16 cellular contexts compared by ENCODE assay signal in genomic region chr13:85567909-85568308, GRCh38.
A peak's percentile ranks its signal among the peaks of the same experiment; 100 is the strongest.
DNase-seq lines count a peak whose midpoint lies in the region; ATAC-seq and TF ChIP-seq lines count a peak whose summit lies in the region.
"Had no signal": no experiment of that assay in that cellular context is flagged by ENCODE, and none has a peak within 500 bp of the region (broad histone marks: within the 10 kb centered on the region; RNA-seq: fewer than 3 reads in every experiment).

No MANE protein-coding gene starts in this region.

- no peaks in the 10 kb centered on the region for H4K20me1 ChIP-seq in Karpas-422 (ENCODE audit: insufficient read depth, low read depth, low read length)

- H3K27ac Mint-ChIP-seq in WTC11, result no peak overlapping the region
- H3K27ac Mint-ChIP-seq: CD8-positive, alpha-beta T cell had no signal

- H3K36me3 ChIP-seq in Karpas-422 (ENCODE audit: insufficient read depth, low read length) (no peaks in the 10 kb centered on the region), mesendoderm (ENCODE audit: control insufficient read depth, insufficient read depth, low read length) (no peaks in the 10 kb centered on the region), A673 (ENCODE audit: insufficient read depth, low read length, poor library complexity, severe bottlenecking) (no peaks in the 10 kb centered on the region)
- H3K36me3 ChIP-seq: BE2C had no signal

- CTCF ChIA-PET in WTC11 (lab: Charles Lee) (no interaction called here), A673 (lab: Charles Lee) (no interaction called here)

- H3K9me3 ChIP-seq in Karpas-422 (ENCODE audit: low read length) (no peaks in the 10 kb centered on the region), A673 (ENCODE audit: low read depth, low read length, poor library complexity, severe bottlenecking) (no peaks in the 10 kb centered on the region)
- H3K9me3 ChIP-seq: BE2C had no signal

- H3K79me1 ChIP-seq in mesendoderm (ENCODE audit: low read length), result no peaks in the 10 kb centered on the region

- H2BK120ac ChIP-seq in mesendoderm (ENCODE audit: low read depth, low read length), result no peak overlapping the region

- TF ChIP-seq CTCF in WTC11 (IDR thresholded peaks at IDR 0.05) (no peak), A673 (conservative IDR thresholded peaks at IDR 0.05; ENCODE audit: low read depth, low read length) (no peak)

- H3K79me2 ChIP-seq in Karpas-422 (ENCODE audit: low read length) (no peaks in the 10 kb centered on the region), mesendoderm (ENCODE audit: control insufficient read depth, insufficient read depth, low read length) (no peaks in the 10 kb centered on the region)

- no peaks in the 10 kb centered on the region for H3K36me3 Mint-ChIP-seq in WTC11
- H3K36me3 Mint-ChIP-seq: CD8-positive, alpha-beta T cell had no signal

- H3K27me3 Mint-ChIP-seq in WTC11 (ENCODE audit: low read depth), result no peaks in the 10 kb centered on the region; the same call in 1 of the 2 replicates

- H2AFZ ChIP-seq in Karpas-422 (ENCODE audit: low read length), result peak overlapping the region; percentile 86

- intact Hi-C loops in A673 (cut with micrococcal nuclease; ENCODE audit: unreplicated experiment), result no loop called here

- H3K18ac ChIP-seq in mesendoderm (ENCODE audit: low read length), result no peak overlapping the region

- H3K4me1 ChIP-seq in Karpas-422 (ENCODE audit: low read length), result peaks cover 6% of the 10 kb centered on the region; the same call in 1 of the 2 replicates
- H3K4me1 ChIP-seq in mesendoderm (ENCODE audit: control insufficient read depth, low read depth, low read length), result no peaks in the 10 kb centered on the region
- no peaks in the 10 kb centered on the region for H3K4me1 ChIP-seq in A673 (ENCODE audit: insufficient read depth, low read length, poor library complexity, severe bottlenecking)
- H3K4me1 ChIP-seq: BE2C had no signal

- no peaks in the 10 kb centered on the region for H3K27me3 ChIP-seq in Karpas-422 (ENCODE audit: low read length)
- no peaks in the 10 kb centered on the region for H3K27me3 ChIP-seq in mesendoderm (ENCODE audit: insufficient read depth, low read length, poor library complexity)
- no peaks in the 10 kb centered on the region for H3K27me3 ChIP-seq in A673 (replicated peaks; ENCODE audit: insufficient read depth, low read depth, low read length, poor library complexity)
- H3K27me3 ChIP-seq: BE2C had no signal

- H3K27ac ChIP-seq in Karpas-422 (ENCODE audit: low read length), result no peak overlapping the region
- no peak overlapping the region for H3K27ac ChIP-seq in mesendoderm (ENCODE audit: low read depth, low read length)
- H3K27ac ChIP-seq in A673 (ENCODE audit: low read depth, low read length, poor library complexity, severe bottlenecking), result no peak overlapping the region
- H3K27ac ChIP-seq: C4-2B, HL-60 had no signal

- peaks cover 23% of the 10 kb centered on the region for H3K4me1 Mint-ChIP-seq in WTC11

- peak; percentile 96 for ATAC-seq in WTC11
- no peak for ATAC-seq in GM18502 (IDR thresholded peaks at IDR 0.05; ENCODE audit: poor library complexity, unreplicated experiment)
- ATAC-seq: CD8-positive, alpha-beta T cell; HCT116 had no signal

- no peak overlapping the region for H3K4me3 Mint-ChIP-seq in WTC11
- H3K4me3 Mint-ChIP-seq: CD8-positive, alpha-beta T cell had no signal

- H3K4me3 ChIP-seq in Karpas-422 (ENCODE audit: low read length) (no peak overlapping the region), mesendoderm (ENCODE audit: low read length) (no peak overlapping the region), A673 (ENCODE audit: low read depth, low read length, poor library complexity, severe bottlenecking) (no peak overlapping the region)

- H4K8ac ChIP-seq in mesendoderm (ENCODE audit: low read depth, low read length), result no peak overlapping the region

- DNase-seq in Karpas-422 (no peak), NCI-H146 treated with DMSO at 0.1 percent for 48 hours (lab: John Stamatoyannopoulos, UW; ENCODE audit: unreplicated experiment) (peak; percentile 43), WTC11 (ENCODE audit: low spot score) (no peak), mesendoderm (peak; percentile 26), NCI-H1417 treated with DMSO at 0.1 percent for 48 hours (lab: John Stamatoyannopoulos, UW) (no peak), A673 (ENCODE audit: low spot score) (no peak)
- DNase-seq: BE2C; CD8-positive, alpha-beta T cell; COR-L47; DMS153; DMS79 treated with DMSO at 0.1 percent for 48 hours; EL had no signal

- H4K5ac ChIP-seq in mesendoderm (ENCODE audit: low read length), result no peak overlapping the region

- no peak overlapping the region for H3K4ac ChIP-seq in mesendoderm (ENCODE audit: low read depth, low read length)

- POLR2A ChIA-PET in WTC11 (lab: Charles Lee) (no interaction called here), A673 (lab: Charles Lee; ENCODE audit: low non-redundant PET) (no interaction called here)

- no peak overlapping the region for H2AK5ac ChIP-seq in mesendoderm (ENCODE audit: low read length)

- no peak overlapping the region for H3K4me2 ChIP-seq in Karpas-422 (ENCODE audit: low read depth, low read length, poor library complexity, severe bottlenecking)
- no peak overlapping the region for H3K4me2 ChIP-seq in mesendoderm (ENCODE audit: low read length)

- no peaks in the 10 kb centered on the region for H3K9me2 ChIP-seq in Karpas-422 (replicated peaks; ENCODE audit: insufficient read depth, low read length)

- no peaks in the 10 kb centered on the region for H3K9me3 Mint-ChIP-seq in WTC11

- H3K9ac ChIP-seq in Karpas-422 (ENCODE audit: low read length) (no peak overlapping the region), mesendoderm (ENCODE audit: low read length) (no peak overlapping the region)

- no peak overlapping the region for H2BK5ac ChIP-seq in mesendoderm (ENCODE audit: low read length)

- BruUV-seq in A673 (replicated peaks; lab: Mats Ljungman, UMichigan), result no TSS peak

- H2BK15ac ChIP-seq in mesendoderm (replicated peaks; ENCODE audit: low read depth), result no peak overlapping the region

- no CpG with 5 or more reads among the region's 2 CpGs for WGBS in mesendoderm (ENCODE audit: extremely low coverage, insufficient coverage, low lambda C conversion rate)

- H3K56ac ChIP-seq in mesendoderm (ENCODE audit: low read length), result no peak overlapping the region

- H3K23ac ChIP-seq in mesendoderm (ENCODE audit: low read length), result no peak overlapping the region

TF ChIP-seq in WTC11, 78 proteins besides CTCF, POLR2A, EP300 and RAD21:
- no peak for TF ChIP-seq TP53 (CRISPR knock-in tag; IDR thresholded peaks at IDR 0.05)
- TF ChIP-seq ZNF416 (CRISPR knock-in tag; IDR thresholded peaks at IDR 0.05), result no peak
- no peak for TF ChIP-seq RELA (CRISPR knock-in tag; IDR thresholded peaks at IDR 0.05; ENCODE audit: borderline replicate concordance)
- no peak for TF ChIP-seq PRRX2 (CRISPR knock-in tag; IDR thresholded peaks at IDR 0.05)
- no peak for TF ChIP-seq CDX4 (CRISPR knock-in tag; IDR thresholded peaks at IDR 0.05; ENCODE audit: borderline replicate concordance)
- TF ChIP-seq USF2 (CRISPR knock-in tag; IDR thresholded peaks at IDR 0.05), result peak; percentile 48; the same call in 1 of the 2 replicates
- TF ChIP-seq MAX (CRISPR knock-in tag; IDR thresholded peaks at IDR 0.05), result no peak
TF ChIP-seq in WTC11: peak in this region for 1.

Comparison
In these comparisons a context has a peak if more than half of its experiments do, and no peak if none do; other contexts are left out.
1. DNase-seq: peak in NCI-H146 treated with DMSO at 0.1 percent for 48 hours (single experiment) and mesendoderm (single experiment); none in Karpas-422 (single experiment), WTC11 (single experiment), NCI-H1417 treated with DMSO at 0.1 percent for 48 hours (single experiment) and A673 (single experiment).